8 cellular contexts compared by ENCODE assay signal in genomic region chr6:73695619-73696421, GRCh38. TPM values are rescaled to one million over a fixed set of nuclear protein-coding genes. Genes with fewer than 3 reads are reported as not detected.
DNase-seq lines count a peak whose midpoint lies in the region; ATAC-seq and TF ChIP-seq lines count a peak whose summit lies in the region.

Gene CD109, plus strand, starts transcription at chr6:73696203. Its CDS starts 13 bp downstream, at chr6:73696216.

- ATAC-seq in GM19025 (IDR thresholded peaks at IDR 0.05; ENCODE audit: low read depth, unreplicated experiment) (peak; percentile 57), HG03354 (IDR thresholded peaks at IDR 0.05; ENCODE audit: poor library complexity, severe bottlenecking, unreplicated experiment) (peak; percentile 81)

- H3K27ac ChIP-seq in Peyer's patch (peak within 1 kb of the TSS in 3 of 4 donors; percentile 31 to 76 (median 67)), temporal lobe (ENCODE audit: low read depth, low read length) (peak within 1 kb of the TSS; percentile 83)

- no peak for TF ChIP-seq CTCF in AG10803 (conservative IDR thresholded peaks at IDR 0.05; ENCODE audit: low read length)
- TF ChIP-seq CTCF in Peyer's patch (IDR thresholded peaks at IDR 0.05) = no peak

- H3K27me3 ChIP-seq in Peyer's patch = peaks cover 0 to 4% of the 10 kb centered on the region in 2 donors

- peak within 1 kb of the TSS; percentile 78 for H3K4me3 ChIP-seq in AG10803 (ENCODE audit: low read length)
- H3K4me3 ChIP-seq in Peyer's patch = peak within 1 kb of the TSS; percentile 29 to 59 (median 45)

- H3K9me3 ChIP-seq in Peyer's patch = no peaks in the 10 kb centered on the region

- H3K36me3 ChIP-seq in Peyer's patch = no peaks in the 10 kb centered on the region

- DNase-seq in AG10803 (ENCODE audit: low read depth) (peak; percentile 81), Peyer's patch (peak in 1 of 3 donors; percentile 54), foreskin melanocyte (peak; percentile 96), nucleus accumbens (lab: John Stamatoyannopoulos, UW) (peak in 30 of 56 donors; percentile 7 to 63 (median 33))
- DNase-seq in activated effector memory CD4-positive, alpha-beta T cell treated with Interleukin-2 at 50 U/mL for 16 hours = peak; percentile 33

- H3K4me1 ChIP-seq in Peyer's patch = peaks cover 0 to 5% (median 0%) of the 10 kb centered on the region in 4 donors

- no peak for TF ChIP-seq POLR2A in Peyer's patch (IDR thresholded peaks at IDR 0.05)

RNA-seq across cellular contexts. Expression of gene CD109, which starts in this region (rescaled TPM):
- total RNA-seq in Peyer's patch = 1 to 10 TPM; 1.4 to 3.2 (median 2.2) TPM
- total RNA-seq in temporal lobe = 3.0 TPM
